ENCODE assay signal across 1 cellular context in the genomic region with DNA sequence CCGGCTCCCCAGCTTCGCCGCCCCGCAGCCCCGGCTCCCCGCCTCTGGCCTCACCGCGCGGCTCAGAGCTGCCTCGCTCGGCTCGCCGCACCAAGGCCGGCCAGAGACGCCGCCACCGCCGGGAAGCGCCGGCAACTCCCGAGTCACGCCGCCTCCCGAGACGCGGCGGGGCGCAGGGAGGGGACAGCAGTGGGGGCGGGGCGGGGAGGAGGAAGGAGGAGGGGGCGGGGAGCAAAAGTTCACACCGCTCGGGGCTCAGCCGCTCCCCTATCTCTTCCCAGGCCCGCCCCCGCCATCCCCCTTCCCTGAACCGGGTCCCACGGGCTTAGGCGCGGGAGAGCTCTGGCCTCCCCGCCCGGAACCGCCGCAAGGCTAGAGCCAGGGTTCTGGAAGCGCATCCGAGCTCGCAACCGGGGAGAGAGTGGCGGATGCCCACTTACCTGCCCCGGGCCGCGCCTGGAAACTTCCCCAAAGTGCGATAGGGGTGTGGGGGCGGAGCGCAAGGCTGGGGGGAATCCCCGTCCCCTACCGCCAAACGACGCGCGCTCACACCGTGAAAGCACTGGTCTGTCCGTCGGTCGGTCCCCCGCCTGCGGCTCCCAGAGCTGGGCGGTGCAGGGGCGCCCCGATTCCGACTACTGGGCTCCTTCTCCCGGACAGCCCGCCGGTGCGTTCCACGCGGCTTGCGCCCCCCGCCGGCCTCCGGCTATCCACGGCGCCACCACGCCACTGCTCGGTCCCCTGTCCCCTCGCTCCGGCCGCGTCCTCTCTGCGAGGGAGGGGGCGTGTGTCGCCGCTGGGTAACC.
TF ChIP-seq lines count a peak whose summit lies in the region.

No MANE protein-coding gene starts in this region.

TF ChIP-seq in HepG2, 621 proteins besides CTCF, POLR2A, EP300 and RAD21 (continued from another document):
- no peak for TF ChIP-seq MAZ (IDR thresholded peaks at IDR 0.05; ENCODE audit: borderline replicate concordance, low read depth, low read length)
- 0 out of 2 replicates have a peak, but pooled peaks have one; percentile 4 for TF ChIP-seq MAZ (CRISPR knock-in tag; IDR thresholded peaks at IDR 0.05; ENCODE audit: low read depth)
- TF ChIP-seq ZBTB20 (CRISPR knock-in tag; IDR thresholded peaks at IDR 0.05; ENCODE audit: borderline replicate concordance, low read depth) = no peak
- TF ChIP-seq ZNF773 (CRISPR knock-in tag; IDR thresholded peaks at IDR 0.05; ENCODE audit: borderline replicate concordance) = no peak
- TF ChIP-seq, protein P1, sequence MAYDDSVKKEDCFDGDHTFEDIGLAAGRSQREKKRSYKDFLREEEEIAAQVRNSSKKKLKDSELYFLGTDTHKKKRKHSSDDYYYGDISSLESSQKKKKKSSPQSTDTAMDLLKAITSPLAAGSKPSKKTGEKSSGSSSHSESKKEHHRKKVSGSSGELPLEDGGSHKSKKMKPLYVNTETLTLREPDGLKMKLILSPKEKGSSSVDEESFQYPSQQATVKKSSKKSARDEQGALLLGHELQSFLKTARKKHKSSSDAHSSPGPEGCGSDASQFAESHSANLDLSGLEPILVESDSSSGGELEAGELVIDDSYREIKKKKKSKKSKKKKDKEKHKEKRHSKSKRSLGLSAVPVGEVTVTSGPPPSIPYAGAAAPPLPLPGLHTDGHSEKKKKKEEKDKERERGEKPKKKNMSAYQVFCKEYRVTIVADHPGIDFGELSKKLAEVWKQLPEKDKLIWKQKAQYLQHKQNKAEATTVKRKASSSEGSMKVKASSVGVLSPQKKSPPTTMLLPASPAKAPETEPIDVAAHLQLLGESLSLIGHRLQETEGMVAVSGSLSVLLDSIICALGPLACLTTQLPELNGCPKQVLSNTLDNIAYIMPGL (CRISPR knock-in tag; IDR thresholded peaks at IDR 0.05; ENCODE audit: borderline replicate concordance in 1 of 2, low read depth in 1 of 2) = peak in 1 of 2 experiments; percentile 59; a peak in 2 of 4 replicates
- TF ChIP-seq, protein P2, sequence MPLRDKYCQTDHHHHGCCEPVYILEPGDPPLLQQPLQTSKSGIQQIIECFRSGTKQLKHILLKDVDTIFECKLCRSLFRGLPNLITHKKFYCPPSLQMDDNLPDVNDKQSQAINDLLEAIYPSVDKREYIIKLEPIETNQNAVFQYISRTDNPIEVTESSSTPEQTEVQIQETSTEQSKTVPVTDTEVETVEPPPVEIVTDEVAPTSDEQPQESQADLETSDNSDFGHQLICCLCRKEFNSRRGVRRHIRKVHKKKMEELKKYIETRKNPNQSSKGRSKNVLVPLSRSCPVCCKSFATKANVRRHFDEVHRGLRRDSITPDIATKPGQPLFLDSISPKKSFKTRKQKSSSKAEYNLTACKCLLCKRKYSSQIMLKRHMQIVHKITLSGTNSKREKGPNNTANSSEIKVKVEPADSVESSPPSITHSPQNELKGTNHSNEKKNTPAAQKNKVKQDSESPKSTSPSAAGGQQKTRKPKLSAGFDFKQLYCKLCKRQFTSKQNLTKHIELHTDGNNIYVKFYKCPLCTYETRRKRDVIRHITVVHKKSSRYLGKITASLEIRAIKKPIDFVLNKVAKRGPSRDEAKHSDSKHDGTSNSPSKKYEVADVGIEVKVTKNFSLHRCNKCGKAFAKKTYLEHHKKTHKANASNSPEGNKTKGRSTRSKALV (CRISPR knock-in tag; IDR thresholded peaks at IDR 0.05) = peak; percentile 12; the same call in 1 of the 2 replicates
- peak; percentile 46 for TF ChIP-seq RARA (CRISPR knock-in tag; IDR thresholded peaks at IDR 0.05)
- TF ChIP-seq ZNF44 (CRISPR knock-in tag; IDR thresholded peaks at IDR 0.05) = 0 out of 2 replicates have a peak, but pooled peaks have one; percentile 62
- TF ChIP-seq HHEX (CRISPR knock-in tag; IDR thresholded peaks at IDR 0.05) = no peak
- peak; percentile 46; the same call in 1 of the 2 replicates for TF ChIP-seq KDM2A (CRISPR knock-in tag; IDR thresholded peaks at IDR 0.05; ENCODE audit: borderline replicate concordance, low read depth)
- TF ChIP-seq ZNF776 (CRISPR knock-in tag; IDR thresholded peaks at IDR 0.05) = 0 out of 2 replicates have a peak, but pooled peaks have one; percentile 64
- TF ChIP-seq, protein P3, sequence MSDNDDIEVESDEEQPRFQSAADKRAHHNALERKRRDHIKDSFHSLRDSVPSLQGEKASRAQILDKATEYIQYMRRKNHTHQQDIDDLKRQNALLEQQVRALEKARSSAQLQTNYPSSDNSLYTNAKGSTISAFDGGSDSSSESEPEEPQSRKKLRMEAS (IDR thresholded peaks at IDR 0.05) = peak; percentile 34; the same call in 1 of the 2 replicates
- TF ChIP-seq SOX6 (IDR thresholded peaks at IDR 0.05) = no peak
- TF ChIP-seq SOX6 (CRISPR knock-in tag; IDR thresholded peaks at IDR 0.05) = peak; percentile 42; the same call in 1 of the 2 replicates
- no peak for TF ChIP-seq MAFF (IDR thresholded peaks at IDR 0.05; ENCODE audit: low read depth, low read length)
- peak; percentile 30; the same call in 1 of the 2 replicates for TF ChIP-seq ZSCAN25 (CRISPR knock-in tag; IDR thresholded peaks at IDR 0.05)
- TF ChIP-seq NFIB (CRISPR knock-in tag; IDR thresholded peaks at IDR 0.05; ENCODE audit: borderline replicate concordance) = no peak
- no peak for TF ChIP-seq SP140L (CRISPR knock-in tag; IDR thresholded peaks at IDR 0.05; ENCODE audit: borderline replicate concordance)
- TF ChIP-seq ATAD3A (CRISPR knock-in tag; IDR thresholded peaks at IDR 0.05) = no peak
- TF ChIP-seq, protein P4, sequence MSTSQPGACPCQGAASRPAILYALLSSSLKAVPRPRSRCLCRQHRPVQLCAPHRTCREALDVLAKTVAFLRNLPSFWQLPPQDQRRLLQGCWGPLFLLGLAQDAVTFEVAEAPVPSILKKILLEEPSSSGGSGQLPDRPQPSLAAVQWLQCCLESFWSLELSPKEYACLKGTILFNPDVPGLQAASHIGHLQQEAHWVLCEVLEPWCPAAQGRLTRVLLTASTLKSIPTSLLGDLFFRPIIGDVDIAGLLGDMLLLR (CRISPR knock-in tag; IDR thresholded peaks at IDR 0.05) = 0 out of 2 replicates have a peak, but pooled peaks have one; percentile 28
- TF ChIP-seq, protein P5, sequence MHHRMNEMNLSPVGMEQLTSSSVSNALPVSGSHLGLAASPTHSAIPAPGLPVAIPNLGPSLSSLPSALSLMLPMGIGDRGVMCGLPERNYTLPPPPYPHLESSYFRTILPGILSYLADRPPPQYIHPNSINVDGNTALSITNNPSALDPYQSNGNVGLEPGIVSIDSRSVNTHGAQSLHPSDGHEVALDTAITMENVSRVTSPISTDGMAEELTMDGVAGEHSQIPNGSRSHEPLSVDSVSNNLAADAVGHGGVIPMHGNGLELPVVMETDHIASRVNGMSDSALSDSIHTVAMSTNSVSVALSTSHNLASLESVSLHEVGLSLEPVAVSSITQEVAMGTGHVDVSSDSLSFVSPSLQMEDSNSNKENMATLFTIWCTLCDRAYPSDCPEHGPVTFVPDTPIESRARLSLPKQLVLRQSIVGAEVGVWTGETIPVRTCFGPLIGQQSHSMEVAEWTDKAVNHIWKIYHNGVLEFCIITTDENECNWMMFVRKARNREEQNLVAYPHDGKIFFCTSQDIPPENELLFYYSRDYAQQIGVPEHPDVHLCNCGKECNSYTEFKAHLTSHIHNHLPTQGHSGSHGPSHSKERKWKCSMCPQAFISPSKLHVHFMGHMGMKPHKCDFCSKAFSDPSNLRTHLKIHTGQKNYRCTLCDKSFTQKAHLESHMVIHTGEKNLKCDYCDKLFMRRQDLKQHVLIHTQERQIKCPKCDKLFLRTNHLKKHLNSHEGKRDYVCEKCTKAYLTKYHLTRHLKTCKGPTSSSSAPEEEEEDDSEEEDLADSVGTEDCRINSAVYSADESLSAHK (CRISPR knock-in tag; IDR thresholded peaks at IDR 0.05; ENCODE audit: borderline replicate concordance) = no peak
- TF ChIP-seq, protein P6, sequence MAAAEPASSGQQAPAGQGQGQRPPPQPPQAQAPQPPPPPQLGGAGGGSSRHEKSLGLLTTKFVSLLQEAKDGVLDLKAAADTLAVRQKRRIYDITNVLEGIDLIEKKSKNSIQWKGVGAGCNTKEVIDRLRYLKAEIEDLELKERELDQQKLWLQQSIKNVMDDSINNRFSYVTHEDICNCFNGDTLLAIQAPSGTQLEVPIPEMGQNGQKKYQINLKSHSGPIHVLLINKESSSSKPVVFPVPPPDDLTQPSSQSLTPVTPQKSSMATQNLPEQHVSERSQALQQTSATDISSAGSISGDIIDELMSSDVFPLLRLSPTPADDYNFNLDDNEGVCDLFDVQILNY (CRISPR knock-in tag; conservative IDR thresholded peaks at IDR 0.05) = no peak
- 0 out of 2 replicates have a peak, but pooled peaks have one; percentile 35 for TF ChIP-seq PCBP1 (IDR thresholded peaks at IDR 0.05; ENCODE audit: borderline replicate concordance, low read depth, low read length)
- TF ChIP-seq MTA1 (CRISPR knock-in tag; IDR thresholded peaks at IDR 0.05; ENCODE audit: borderline replicate concordance) = peak; percentile 53; the same call in 1 of the 2 replicates
- TF ChIP-seq, protein P7, sequence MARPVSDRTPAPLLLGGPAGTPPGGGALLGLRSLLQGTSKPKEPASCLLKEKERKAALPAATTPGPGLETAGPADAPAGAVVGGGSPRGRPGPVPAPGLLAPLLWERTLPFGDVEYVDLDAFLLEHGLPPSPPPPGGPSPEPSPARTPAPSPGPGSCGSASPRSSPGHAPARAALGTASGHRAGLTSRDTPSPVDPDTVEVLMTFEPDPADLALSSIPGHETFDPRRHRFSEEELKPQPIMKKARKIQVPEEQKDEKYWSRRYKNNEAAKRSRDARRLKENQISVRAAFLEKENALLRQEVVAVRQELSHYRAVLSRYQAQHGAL (CRISPR knock-in tag; IDR thresholded peaks at IDR 0.05; ENCODE audit: not compliant biosample characterization) = no peak
- peak; percentile 38; the same call in 1 of the 2 replicates for TF ChIP-seq MYC (CRISPR knock-in tag; IDR thresholded peaks at IDR 0.05; ENCODE audit: borderline replicate concordance)
- TF ChIP-seq, protein P8, sequence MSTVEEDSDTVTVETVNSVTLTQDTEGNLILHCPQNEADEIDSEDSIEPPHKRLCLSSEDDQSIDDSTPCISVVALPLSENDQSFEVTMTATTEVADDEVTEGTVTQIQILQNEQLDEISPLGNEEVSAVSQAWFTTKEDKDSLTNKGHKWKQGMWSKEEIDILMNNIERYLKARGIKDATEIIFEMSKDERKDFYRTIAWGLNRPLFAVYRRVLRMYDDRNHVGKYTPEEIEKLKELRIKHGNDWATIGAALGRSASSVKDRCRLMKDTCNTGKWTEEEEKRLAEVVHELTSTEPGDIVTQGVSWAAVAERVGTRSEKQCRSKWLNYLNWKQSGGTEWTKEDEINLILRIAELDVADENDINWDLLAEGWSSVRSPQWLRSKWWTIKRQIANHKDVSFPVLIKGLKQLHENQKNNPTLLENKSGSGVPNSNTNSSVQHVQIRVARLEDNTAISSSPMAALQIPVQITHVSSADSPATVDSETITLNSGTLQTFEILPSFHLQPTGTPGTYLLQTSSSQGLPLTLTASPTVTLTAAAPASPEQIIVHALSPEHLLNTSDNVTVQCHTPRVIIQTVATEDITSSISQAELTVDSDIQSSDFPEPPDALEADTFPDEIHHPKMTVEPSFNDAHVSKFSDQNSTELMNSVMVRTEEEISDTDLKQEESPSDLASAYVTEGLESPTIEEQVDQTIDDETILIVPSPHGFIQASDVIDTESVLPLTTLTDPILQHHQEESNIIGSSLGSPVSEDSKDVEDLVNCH (CRISPR knock-in tag; IDR thresholded peaks at IDR 0.05) = no peak
- TF ChIP-seq ZNF124 (CRISPR knock-in tag; IDR thresholded peaks at IDR 0.05) = no peak
- 0 out of 2 replicates have a peak, but pooled peaks have one; percentile 65 for TF ChIP-seq ZBTB42 (CRISPR knock-in tag; IDR thresholded peaks at IDR 0.05)
- TF ChIP-seq, protein P9, sequence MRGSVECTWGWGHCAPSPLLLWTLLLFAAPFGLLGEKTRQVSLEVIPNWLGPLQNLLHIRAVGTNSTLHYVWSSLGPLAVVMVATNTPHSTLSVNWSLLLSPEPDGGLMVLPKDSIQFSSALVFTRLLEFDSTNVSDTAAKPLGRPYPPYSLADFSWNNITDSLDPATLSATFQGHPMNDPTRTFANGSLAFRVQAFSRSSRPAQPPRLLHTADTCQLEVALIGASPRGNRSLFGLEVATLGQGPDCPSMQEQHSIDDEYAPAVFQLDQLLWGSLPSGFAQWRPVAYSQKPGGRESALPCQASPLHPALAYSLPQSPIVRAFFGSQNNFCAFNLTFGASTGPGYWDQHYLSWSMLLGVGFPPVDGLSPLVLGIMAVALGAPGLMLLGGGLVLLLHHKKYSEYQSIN (CRISPR knock-in tag; IDR thresholded peaks at IDR 0.05; ENCODE audit: borderline replicate concordance) = no peak
- no peak for TF ChIP-seq LCORL (IDR thresholded peaks at IDR 0.05)
- 0 out of 2 replicates have a peak, but pooled peaks have one; percentile 45 for TF ChIP-seq LCORL (CRISPR knock-in tag; IDR thresholded peaks at IDR 0.05)
- TF ChIP-seq, protein P10, sequence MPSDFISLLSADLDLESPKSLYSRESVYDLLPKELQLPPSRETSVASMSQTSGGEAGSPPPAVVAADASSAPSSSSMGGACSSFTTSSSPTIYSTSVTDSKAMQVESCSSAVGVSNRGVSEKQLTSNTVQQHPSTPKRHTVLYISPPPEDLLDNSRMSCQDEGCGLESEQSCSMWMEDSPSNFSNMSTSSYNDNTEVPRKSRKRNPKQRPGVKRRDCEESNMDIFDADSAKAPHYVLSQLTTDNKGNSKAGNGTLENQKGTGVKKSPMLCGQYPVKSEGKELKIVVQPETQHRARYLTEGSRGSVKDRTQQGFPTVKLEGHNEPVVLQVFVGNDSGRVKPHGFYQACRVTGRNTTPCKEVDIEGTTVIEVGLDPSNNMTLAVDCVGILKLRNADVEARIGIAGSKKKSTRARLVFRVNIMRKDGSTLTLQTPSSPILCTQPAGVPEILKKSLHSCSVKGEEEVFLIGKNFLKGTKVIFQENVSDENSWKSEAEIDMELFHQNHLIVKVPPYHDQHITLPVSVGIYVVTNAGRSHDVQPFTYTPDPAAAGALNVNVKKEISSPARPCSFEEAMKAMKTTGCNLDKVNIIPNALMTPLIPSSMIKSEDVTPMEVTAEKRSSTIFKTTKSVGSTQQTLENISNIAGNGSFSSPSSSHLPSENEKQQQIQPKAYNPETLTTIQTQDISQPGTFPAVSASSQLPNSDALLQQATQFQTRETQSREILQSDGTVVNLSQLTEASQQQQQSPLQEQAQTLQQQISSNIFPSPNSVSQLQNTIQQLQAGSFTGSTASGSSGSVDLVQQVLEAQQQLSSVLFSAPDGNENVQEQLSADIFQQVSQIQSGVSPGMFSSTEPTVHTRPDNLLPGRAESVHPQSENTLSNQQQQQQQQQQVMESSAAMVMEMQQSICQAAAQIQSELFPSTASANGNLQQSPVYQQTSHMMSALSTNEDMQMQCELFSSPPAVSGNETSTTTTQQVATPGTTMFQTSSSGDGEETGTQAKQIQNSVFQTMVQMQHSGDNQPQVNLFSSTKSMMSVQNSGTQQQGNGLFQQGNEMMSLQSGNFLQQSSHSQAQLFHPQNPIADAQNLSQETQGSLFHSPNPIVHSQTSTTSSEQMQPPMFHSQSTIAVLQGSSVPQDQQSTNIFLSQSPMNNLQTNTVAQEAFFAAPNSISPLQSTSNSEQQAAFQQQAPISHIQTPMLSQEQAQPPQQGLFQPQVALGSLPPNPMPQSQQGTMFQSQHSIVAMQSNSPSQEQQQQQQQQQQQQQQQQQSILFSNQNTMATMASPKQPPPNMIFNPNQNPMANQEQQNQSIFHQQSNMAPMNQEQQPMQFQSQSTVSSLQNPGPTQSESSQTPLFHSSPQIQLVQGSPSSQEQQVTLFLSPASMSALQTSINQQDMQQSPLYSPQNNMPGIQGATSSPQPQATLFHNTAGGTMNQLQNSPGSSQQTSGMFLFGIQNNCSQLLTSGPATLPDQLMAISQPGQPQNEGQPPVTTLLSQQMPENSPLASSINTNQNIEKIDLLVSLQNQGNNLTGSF (CRISPR knock-in tag; IDR thresholded peaks at IDR 0.05) = no peak
- TF ChIP-seq SKI (IDR thresholded peaks at IDR 0.05; ENCODE audit: partially characterized antibody) = no peak
TF ChIP-seq in HepG2: peak in this region for 77.
